Comparison of ENCODE assay signal across 17 cellular contexts in the genomic region with DNA sequence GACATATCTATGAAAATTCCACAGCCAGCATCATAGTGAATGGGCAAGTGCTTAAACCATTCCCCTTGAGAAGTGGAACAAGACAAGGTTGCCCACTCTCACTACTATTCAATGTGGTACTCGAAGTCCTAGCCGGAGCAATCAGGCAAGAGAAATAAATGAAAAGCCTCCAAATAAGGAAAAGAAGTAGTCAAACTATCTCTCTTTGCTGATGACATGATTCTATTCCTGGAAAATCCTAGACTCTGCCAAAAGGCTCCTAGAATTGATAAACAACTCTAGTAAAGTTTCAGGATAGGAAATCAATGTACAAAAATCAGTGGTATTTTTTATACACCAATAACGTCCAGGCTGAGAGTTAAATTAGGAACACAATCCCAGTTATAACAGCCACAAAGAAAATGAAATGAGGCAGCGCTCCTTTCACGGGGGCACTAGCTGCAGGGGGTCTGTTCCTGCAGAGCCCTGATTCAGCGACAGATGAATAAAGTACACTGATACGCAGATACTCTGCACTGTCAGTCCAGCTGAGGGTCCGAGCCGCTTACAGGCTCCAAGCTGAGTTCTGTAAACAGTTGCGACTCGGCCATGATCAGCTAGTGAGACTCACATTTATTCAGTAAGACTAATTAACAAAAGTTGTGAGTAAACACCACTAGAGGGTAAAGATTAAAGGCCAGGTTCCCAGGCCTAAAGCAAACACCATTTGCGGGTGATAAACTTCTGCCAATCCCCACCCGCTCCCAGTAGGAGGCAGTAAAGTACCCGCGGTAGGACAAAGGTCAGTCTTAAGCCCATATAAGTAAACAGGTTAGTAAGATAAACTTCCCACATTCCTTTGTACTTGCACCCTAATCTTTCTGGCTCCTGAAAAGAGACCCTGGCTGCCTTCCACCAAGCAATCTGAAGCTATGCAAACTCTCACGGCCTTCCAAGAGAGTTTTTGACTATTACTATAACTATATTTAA.
DNase-seq lines count a peak whose midpoint lies in the region; ATAC-seq, FAIRE-seq and TF ChIP-seq lines count a peak whose summit lies in the region.
"Had no signal": no experiment of that assay in that cellular context is flagged by ENCODE, and none has a peak within 500 bp of the region (broad histone marks: within the 10 kb centered on the region; RNA-seq: fewer than 3 reads in every experiment).

No MANE protein-coding gene starts in this region.

- H3K9ac ChIP-seq in endodermal cell (ENCODE audit: extremely low read depth, low read length, poor library complexity, severe bottlenecking) (no peak overlapping the region), mesendoderm (ENCODE audit: low read length) (no peak overlapping the region)
- H3K9ac ChIP-seq: GM23248 had no signal

- no peak overlapping the region for H4K8ac ChIP-seq in mesendoderm (ENCODE audit: low read depth, low read length)

- H3K27me3 ChIP-seq in AG04450 (ENCODE audit: control insufficient read depth, insufficient read depth, low read length) (no peaks in the 10 kb centered on the region), endodermal cell (ENCODE audit: control insufficient read depth, insufficient read depth, low read length, poor library complexity, severe bottlenecking) (no peaks in the 10 kb centered on the region), mesendoderm (ENCODE audit: insufficient read depth, low read length, poor library complexity) (no peaks in the 10 kb centered on the region)
- H3K27me3 ChIP-seq: suprapubic skin had no signal

- H2BK15ac ChIP-seq in mesendoderm (replicated peaks; ENCODE audit: low read depth) = no peak overlapping the region

- TF ChIP-seq CTCF in AG04450 (IDR thresholded peaks at IDR 0.05; ENCODE audit: low read depth, low read length) (0 out of 2 replicates have a peak, but pooled peaks have one; percentile 7), endodermal cell (conservative IDR thresholded peaks at IDR 0.05) (peak; percentile 89), D721Med (IDR thresholded peaks at IDR 0.05; ENCODE audit: insufficient read depth, missing control alignments) (no peak)

- H3K4me2 ChIP-seq in mesendoderm (ENCODE audit: low read length) = no peak overlapping the region

- H3K36me3 ChIP-seq in endodermal cell (ENCODE audit: control insufficient read depth, insufficient read depth, low read length) (no peaks in the 10 kb centered on the region), mesendoderm (ENCODE audit: control insufficient read depth, insufficient read depth, low read length) (no peaks in the 10 kb centered on the region)
- H3K36me3 ChIP-seq: suprapubic skin had no signal

- no peak overlapping the region for H3K27ac ChIP-seq in AG04450 (ENCODE audit: low read depth, low read length)
- no peak overlapping the region for H3K27ac ChIP-seq in endodermal cell (ENCODE audit: low read depth, low read length)
- H3K27ac ChIP-seq in mesendoderm (ENCODE audit: low read depth, low read length) = no peak overlapping the region
- H3K27ac ChIP-seq: GM23248, suprapubic skin had no signal

- H3K79me1 ChIP-seq in mesendoderm (ENCODE audit: low read length) = no peaks in the 10 kb centered on the region

- CTCF ChIA-PET in AG04450 (lab: Charles Lee) = interaction anchor here (1.0 to 1.1 kb wide), 2 partner anchors 285 to 375 kb away, joined by 3 to 4 read pairs; no protein-coding TSS in a partner anchor

- no peak for FAIRE-seq in D721Med (lab: Jason Lieb, UNC)

- H3K18ac ChIP-seq in mesendoderm (ENCODE audit: low read length) = no peak overlapping the region

- POLR2A ChIA-PET in AG04450 (lab: Yijun Ruan, JAX) = no interaction called here

- H3K9me3 ChIP-seq in AG04450 (ENCODE audit: control insufficient read depth, insufficient read depth, low read length) (no peaks in the 10 kb centered on the region), endodermal cell (ENCODE audit: control insufficient read depth, low read length) (peaks cover 16% of the 10 kb centered on the region)
- H3K9me3 ChIP-seq: suprapubic skin had no signal

- H3K4me1 ChIP-seq in endodermal cell (ENCODE audit: control insufficient read depth, insufficient read depth, low read length) (no peaks in the 10 kb centered on the region), mesendoderm (ENCODE audit: control insufficient read depth, low read depth, low read length) (no peaks in the 10 kb centered on the region)
- H3K4me1 ChIP-seq: suprapubic skin had no signal

- peaks cover 15% of the 10 kb centered on the region for H3K9me3 Mint-ChIP-seq in endodermal cell
- H3K9me3 Mint-ChIP-seq: activated naive CD4-positive, alpha-beta T cell treated with anti-CD3 and anti-CD28 coated beads, Interleukin-2, amount 50 U/mL, for 24 hours had no signal

- peaks cover 6% of the 10 kb centered on the region for H3K36me3 Mint-ChIP-seq in endodermal cell (ENCODE audit: low read depth)
- H3K36me3 Mint-ChIP-seq: activated naive CD4-positive, alpha-beta T cell treated with anti-CD3 and anti-CD28 coated beads, Interleukin-2, amount 50 U/mL, for 24 hours; naive thymus-derived CD8-positive, alpha-beta T cell had no signal

- no peak overlapping the region for H2BK5ac ChIP-seq in mesendoderm (ENCODE audit: low read length)

- ATAC-seq in GM19455 (IDR thresholded peaks at IDR 0.05; ENCODE audit: unreplicated experiment) = no peak
- ATAC-seq in HG02884 (IDR thresholded peaks at IDR 0.05; ENCODE audit: unreplicated experiment) = no peak
- ATAC-seq: naive thymus-derived CD8-positive, alpha-beta T cell; Right ventricle myocardium inferior had no signal

- H2BK120ac ChIP-seq in mesendoderm (ENCODE audit: low read depth, low read length) = no peak overlapping the region

- H4K5ac ChIP-seq in mesendoderm (ENCODE audit: low read length) = no peak overlapping the region

- no peak overlapping the region for H3K4me3 ChIP-seq in AG04450 (ENCODE audit: low read depth, low read length)
- H3K4me3 ChIP-seq in endodermal cell (ENCODE audit: low read length) = no peak overlapping the region
- H3K4me3 ChIP-seq in mesendoderm (ENCODE audit: low read length) = no peak overlapping the region
- H3K4me3 ChIP-seq: GM23248, suprapubic skin had no signal

- H3K56ac ChIP-seq in mesendoderm (ENCODE audit: low read length) = no peak overlapping the region

- no peaks in the 10 kb centered on the region for H3K79me2 ChIP-seq in mesendoderm (ENCODE audit: control insufficient read depth, insufficient read depth, low read length)

- no peak overlapping the region for H3K4ac ChIP-seq in mesendoderm (ENCODE audit: low read depth, low read length)

- H2AK5ac ChIP-seq in mesendoderm (ENCODE audit: low read length) = no peak overlapping the region

- H3K4me1 Mint-ChIP-seq in endodermal cell = peaks cover 28% of the 10 kb centered on the region
- H3K4me1 Mint-ChIP-seq: activated naive CD4-positive, alpha-beta T cell treated with anti-CD3 and anti-CD28 coated beads, Interleukin-2, amount 50 U/mL, for 24 hours; naive thymus-derived CD8-positive, alpha-beta T cell had no signal

- WGBS in endodermal cell (ENCODE audit: insufficient coverage in 1 of 2, insufficient read length in 1 of 2), 2 experiments = 27 to 55% methylated on average over 11 to 16 of the region's 16 CpGs
- WGBS in mesendoderm (ENCODE audit: extremely low coverage, insufficient coverage, low lambda C conversion rate) = no CpG with 5 or more reads among the region's 16 CpGs

- peaks cover 76% of the 10 kb centered on the region for H3K27me3 Mint-ChIP-seq in endodermal cell (ENCODE audit: insufficient read depth)
- H3K27me3 Mint-ChIP-seq: activated naive CD4-positive, alpha-beta T cell treated with anti-CD3 and anti-CD28 coated beads, Interleukin-2, amount 50 U/mL, for 24 hours; naive thymus-derived CD8-positive, alpha-beta T cell had no signal

- no peak for DNase-seq in AG04450 (ENCODE audit: low read depth, low spot score)
- DNase-seq in NCI-H69 (lab: John Stamatoyannopoulos, UW) = peak; percentile 72
- DNase-seq in endodermal cell = peak; percentile 91
- DNase-seq in mesendoderm = peak; percentile 75
- DNase-seq in D721Med (ENCODE audit: insufficient read length, low spot score) = no peak
- no peak for DNase-seq in DMS153 treated with DMSO at 0.1 percent for 48 hours (lab: John Stamatoyannopoulos, UW; ENCODE audit: unreplicated experiment)
- DNase-seq: activated CD4-positive, CD25-positive, alpha-beta regulatory T cell treated with anti-CD3 and anti-CD28 coated beads, Interleukin-2, amount 50 U/mL, for 72 hours; GM23248; naive thymus-derived CD8-positive, alpha-beta T cell; right cardiac atrium; stimulated activated CD4-positive, alpha-beta T cell treated with anti-CD3 and anti-CD28 coated beads, Interleukin-2, amount 100 ng/mL, for 24 hours; T-helper 2 cell had no signal

- H3K4me3 Mint-ChIP-seq in endodermal cell = peak overlapping the region; percentile 7
- H3K4me3 Mint-ChIP-seq: activated naive CD4-positive, alpha-beta T cell treated with anti-CD3 and anti-CD28 coated beads, Interleukin-2, amount 50 U/mL, for 24 hours; naive thymus-derived CD8-positive, alpha-beta T cell had no signal

- peak overlapping the region; percentile 76 for H3K27ac Mint-ChIP-seq in endodermal cell
- H3K27ac Mint-ChIP-seq: activated naive CD4-positive, alpha-beta T cell treated with anti-CD3 and anti-CD28 coated beads, Interleukin-2, amount 50 U/mL, for 24 hours; naive thymus-derived CD8-positive, alpha-beta T cell had no signal

- no peak overlapping the region for H3K23ac ChIP-seq in mesendoderm (ENCODE audit: low read length)

Comparison
In these comparisons a context has a peak if more than half of its experiments do, and no peak if none do; other contexts are left out.
1. DNase-seq: peak in NCI-H69 (single experiment), endodermal cell (single experiment) and mesendoderm (single experiment); none in AG04450 (single experiment), D721Med (single experiment) and DMS153 treated with DMSO at 0.1 percent for 48 hours (single experiment).